ENCODE assay signal across 8 cellular contexts in the genomic region with DNA sequence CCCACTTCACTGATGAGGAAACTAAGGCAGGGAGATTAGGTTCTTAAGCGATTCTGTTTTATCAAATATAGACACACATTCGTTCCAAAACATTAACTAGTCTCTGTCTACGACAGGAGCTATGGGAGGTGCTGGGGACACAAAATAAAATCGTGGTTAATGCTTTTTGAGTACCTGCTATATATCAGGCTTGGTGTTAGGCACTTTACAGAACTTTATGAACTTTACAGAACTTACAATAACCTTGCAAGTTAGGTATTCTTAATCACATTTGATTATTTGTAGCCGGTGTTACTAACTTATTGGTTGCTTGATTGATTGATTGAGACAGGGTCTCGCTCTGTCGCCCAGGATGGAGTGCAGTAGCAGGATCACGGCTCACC. TPM values are rescaled to one million over a fixed set of nuclear protein-coding genes. Genes with fewer than 3 reads are reported as not detected.
DNase-seq lines count a peak whose midpoint lies in the region; ATAC-seq, FAIRE-seq and TF ChIP-seq lines count a peak whose summit lies in the region.

No MANE protein-coding gene starts in this region.

- H2AFZ ChIP-seq in astrocyte (ENCODE audit: low read depth, low read length), result peak overlapping the region; percentile 70

- no peak for DNase-seq in right atrium auricular region (ENCODE audit: low spot score)
- DNase-seq in left cardiac atrium, result no peak
- DNase-seq in astrocyte (ENCODE audit: low read depth), result no peak
- DNase-seq in upper lobe of right lung, result no peak
- DNase-seq in ureter (ENCODE audit: low spot score), result no peak
- no peak for DNase-seq in activated CD8-positive, alpha-beta memory T cell treated with anti-CD3 and anti-CD28 coated beads, Interleukin-2, amount 50 U/mL, for 48 hours

- H3K9me3 Mint-ChIP-seq in astrocyte (ENCODE audit: unreplicated experiment), result peaks cover 2% of the 10 kb centered on the region

- no peak overlapping the region for H3K27ac Mint-ChIP-seq in astrocyte (ENCODE audit: unreplicated experiment)

- H3K27ac ChIP-seq in right atrium auricular region, result peak overlapping the region; percentile 95 to 99
- H3K27ac ChIP-seq in astrocyte (ENCODE audit: low read depth, low read length), result no peak overlapping the region
- H3K27ac ChIP-seq in mesodermal cell (ENCODE audit: low read depth, low read length, severe bottlenecking), result no peak overlapping the region
- H3K27ac ChIP-seq in upper lobe of right lung, result peak overlapping the region; percentile 31

- H3K36me3 ChIP-seq in right atrium auricular region, result peaks cover 2% of the 10 kb centered on the region
- H3K36me3 ChIP-seq in astrocyte (ENCODE audit: insufficient read depth, low read length), result peaks cover 11% of the 10 kb centered on the region
- peaks cover 18% of the 10 kb centered on the region for H3K36me3 ChIP-seq in mesodermal cell (ENCODE audit: control insufficient read depth, insufficient read depth, low read length)
- H3K36me3 ChIP-seq in upper lobe of right lung, result peaks cover 13% of the 10 kb centered on the region

- no peak for ATAC-seq in left cardiac atrium
- ATAC-seq in upper lobe of right lung, result no peak
- no peak for ATAC-seq in GM18858 (IDR thresholded peaks at IDR 0.05; ENCODE audit: unreplicated experiment)

- peaks cover 3% of the 10 kb centered on the region for H3K36me3 Mint-ChIP-seq in astrocyte (ENCODE audit: low read depth, unreplicated experiment)

- H3K4me2 ChIP-seq in astrocyte (ENCODE audit: low read length), result peak overlapping the region; percentile 98

- peaks cover 21% of the 10 kb centered on the region for H3K4me1 Mint-ChIP-seq in astrocyte (ENCODE audit: low read depth, unreplicated experiment)

- H3K4me3 ChIP-seq in right atrium auricular region (peak overlapping the region; percentile 80 to 95), astrocyte (ENCODE audit: insufficient read depth, low read depth, low read length) (peak overlapping the region; percentile 8), mesodermal cell (ENCODE audit: extremely low read depth, insufficient read depth, low read length, poor library complexity, severe bottlenecking) (peak overlapping the region; percentile 84), upper lobe of right lung (peak overlapping the region; percentile 82)

- no peak for FAIRE-seq in astrocyte (lab: Jason Lieb, UNC)

- 92 to 100% methylated on average over 3 to 5 of the region's 8 CpGs for WGBS in mesodermal cell (ENCODE audit: insufficient coverage in 2 of 2), 2 experiments

- peaks cover 36% of the 10 kb centered on the region for H4K20me1 ChIP-seq in astrocyte (ENCODE audit: insufficient read depth, low read length)

- peaks cover 38% of the 10 kb centered on the region for H3K79me2 ChIP-seq in astrocyte (ENCODE audit: insufficient read depth, low read length)

- no peaks in the 10 kb centered on the region for H3K27me3 ChIP-seq in right atrium auricular region
- H3K27me3 ChIP-seq in astrocyte (ENCODE audit: insufficient read depth, low read length), result no peaks in the 10 kb centered on the region
- no peaks in the 10 kb centered on the region for H3K27me3 ChIP-seq in upper lobe of right lung

- no peaks in the 10 kb centered on the region for H3K27me3 Mint-ChIP-seq in astrocyte (ENCODE audit: low read depth, unreplicated experiment)

- peaks cover 0 to 23% of the 10 kb centered on the region in 2 donors for H3K4me1 ChIP-seq in right atrium auricular region
- peaks cover 18% of the 10 kb centered on the region for H3K4me1 ChIP-seq in astrocyte (ENCODE audit: insufficient read depth, low read length)
- peaks cover 16% of the 10 kb centered on the region for H3K4me1 ChIP-seq in mesodermal cell (ENCODE audit: control insufficient read depth, insufficient read depth, low read length, poor library complexity, severe bottlenecking)
- peaks cover 25% of the 10 kb centered on the region for H3K4me1 ChIP-seq in upper lobe of right lung

- H3K4me3 Mint-ChIP-seq in astrocyte (ENCODE audit: unreplicated experiment), result peak overlapping the region; percentile 86

- intact Hi-C loops in left cardiac atrium (cut with DNase I) (loop anchor here in 1 of 2 donors (5.0 to 10.0 kb wide), 2 partner anchors 90 to 142 kb away; partner anchors contain the start of gene TENT4B), upper lobe of right lung (cut with DNase I) (no loop called here)

- TF ChIP-seq CTCF in right atrium auricular region (IDR thresholded peaks at IDR 0.05) (no peak), astrocyte (IDR thresholded peaks at IDR 0.05; ENCODE audit: insufficient read depth, low read depth, low read length) (no peak), upper lobe of right lung (IDR thresholded peaks at IDR 0.05) (no peak)

- no peak overlapping the region for H3K9ac ChIP-seq in astrocyte (ENCODE audit: low read length)

- H3K9me3 ChIP-seq in right atrium auricular region (no peaks in the 10 kb centered on the region), astrocyte (ENCODE audit: insufficient read depth, low read depth, low read length) (no peaks in the 10 kb centered on the region), mesodermal cell (ENCODE audit: control insufficient read depth, low read length) (no peaks in the 10 kb centered on the region), upper lobe of right lung (no peaks in the 10 kb centered on the region)

RNA-seq across cellular contexts. Expression of gene HEATR3, which starts 0.5 kb away (rescaled TPM):
- total RNA-seq in right atrium auricular region (10 to 100 TPM in 1 of 2 donors, 1 to 10 TPM in 1; 5.6 to 11.7 TPM), left cardiac atrium (10 to 100 TPM; 11.5 to 13.1 TPM), astrocyte (22.2 and 26.8 TPM in 2 replicates), upper lobe of right lung (16.8 TPM), ureter (26.1 TPM)
- polyA plus RNA-seq in mesodermal cell (2013, experiment 1 of 2), result 15.8 TPM
- 13.5 TPM for polyA plus RNA-seq in mesodermal cell (2013, experiment 2 of 2)

RNA-seq across cellular contexts. Expression of gene CNEP1R1, which starts 40.2 kb away (rescaled TPM):
- total RNA-seq in right atrium auricular region, result 10 to 100 TPM; 11.6 to 13.3 TPM
- 10 to 100 TPM; 16.2 to 17.1 TPM for total RNA-seq in left cardiac atrium
- 31.1 and 32.1 TPM in 2 replicates for total RNA-seq in astrocyte
- polyA plus RNA-seq in mesodermal cell (2013, experiment 1 of 2), result 23.9 TPM
- 22.1 TPM for polyA plus RNA-seq in mesodermal cell (2013, experiment 2 of 2)
- 21.9 TPM for total RNA-seq in upper lobe of right lung
- total RNA-seq in ureter, result 21.9 TPM

Comparison
In these comparisons a context has a peak if more than half of its experiments do, and no peak if none do; other contexts are left out.
1. H3K27ac ChIP-seq: peak in right atrium auricular region (2 of 2) and upper lobe of right lung (single experiment); none in astrocyte (single experiment) and mesodermal cell (single experiment).
2. H3K4me3 ChIP-seq: peak in every context shown above with its lines; median percentile 88 in right atrium auricular region; 84 in mesodermal cell; 82 in upper lobe of right lung; 8 in astrocyte.